Comparison of ENCODE assay signal across 1 cellular context in the genomic region with DNA sequence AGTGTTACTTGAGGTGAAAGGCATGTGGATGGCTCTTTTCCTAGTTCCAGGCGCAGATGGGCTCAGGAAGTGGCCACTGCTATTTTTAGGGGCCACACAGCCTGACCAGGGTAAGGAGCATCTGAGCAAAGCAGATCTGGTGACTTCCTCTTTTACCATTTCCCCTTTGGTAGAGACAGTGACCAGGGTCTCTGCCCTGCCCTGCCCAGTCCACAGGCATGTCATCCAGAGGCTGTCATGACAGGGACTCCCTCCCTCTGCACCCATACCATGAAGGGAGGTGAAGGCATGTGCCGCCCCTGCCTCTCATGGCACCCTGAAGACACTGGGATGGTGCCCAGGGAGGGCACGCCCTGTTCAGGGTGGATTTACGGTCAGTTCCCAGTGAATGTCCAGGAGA.
TF ChIP-seq lines count a peak whose summit lies in the region.

No MANE protein-coding gene starts in this region.

TF ChIP-seq in GM12878, 131 proteins besides CTCF, POLR2A, EP300 and RAD21:
- TF ChIP-seq ETV6 (conservative IDR thresholded peaks at IDR 0.05 in 1 of 2, IDR thresholded peaks at IDR 0.05 in 1 of 2; ENCODE audit: borderline replicate concordance in 1 of 2, low read depth in 1 of 2) (no peak), RAD51 (IDR thresholded peaks at IDR 0.05) (no peak), SPI1 (IDR thresholded peaks at IDR 0.05; ENCODE audit: borderline replicate concordance, insufficient read depth, low read depth, low read length) (peak; percentile 84), FOXK2 (IDR thresholded peaks at IDR 0.05) (no peak), NKRF (conservative IDR thresholded peaks at IDR 0.05) (no peak)
- TF ChIP-seq, protein P1, sequence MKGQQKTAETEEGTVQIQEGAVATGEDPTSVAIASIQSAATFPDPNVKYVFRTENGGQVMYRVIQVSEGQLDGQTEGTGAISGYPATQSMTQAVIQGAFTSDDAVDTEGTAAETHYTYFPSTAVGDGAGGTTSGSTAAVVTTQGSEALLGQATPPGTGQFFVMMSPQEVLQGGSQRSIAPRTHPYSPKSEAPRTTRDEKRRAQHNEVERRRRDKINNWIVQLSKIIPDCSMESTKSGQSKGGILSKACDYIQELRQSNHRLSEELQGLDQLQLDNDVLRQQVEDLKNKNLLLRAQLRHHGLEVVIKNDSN (IDR thresholded peaks at IDR 0.05; ENCODE audit: borderline replicate concordance, extremely low read length, insufficient read depth, low read depth, low read length): no peak
